ENCODE assay signal across 19 cellular contexts in genomic region chr20:257419-257818, GRCh38. TPM values are rescaled to one million over a fixed set of nuclear protein-coding genes. Genes with fewer than 3 reads are reported as not detected.
DNase-seq lines count a peak whose midpoint lies in the region; ATAC-seq, FAIRE-seq and TF ChIP-seq lines count a peak whose summit lies in the region.
"Had no signal": no experiment of that assay in that cellular context is flagged by ENCODE, and none has a peak within 500 bp of the region (broad histone marks: within the 10 kb centered on the region; RNA-seq: fewer than 3 reads in every experiment).

TSS of gene DEFB132 (plus strand) at chr20:257724. CDS start at chr20:257779, 55 bp downstream.

- no peak within 1 kb of the TSS for H3K4me3 ChIP-seq in right cardiac atrium (ENCODE audit: low read length)
- no peak within 1 kb of the TSS for H3K4me3 ChIP-seq in HepG2 (replicated peaks in 1 of 3; ENCODE audit: insufficient read depth in 1 of 3, low read depth in 2 of 3, low read length in 3 of 3)
- H3K4me3 ChIP-seq: PC-9 had no signal

- H3K4me1 Mint-ChIP-seq in T-helper 2 cell treated with Interferon-gamma antibody and Interleukin-4, amounts not matched to agents 5 μg/mL and 100 μg/mL, for 36 hours (ENCODE audit: low read depth) = peaks cover 13% of the 10 kb centered on the region
- no peaks in the 10 kb centered on the region for H3K4me1 Mint-ChIP-seq in WTC11

- H3K4me3 Mint-ChIP-seq in T-helper 2 cell treated with Interferon-gamma antibody and Interleukin-4, amounts not matched to agents 5 μg/mL and 100 μg/mL, for 36 hours = no peak within 1 kb of the TSS
- no peak within 1 kb of the TSS for H3K4me3 Mint-ChIP-seq in WTC11

- CTCF ChIA-PET in HepG2 (lab: Yijun Ruan, JAX; ENCODE audit: low intra/inter-chr PET ratio, low total read pairs) (no interaction called here), WTC11 (lab: Charles Lee) (interaction anchor here (2.0 to 2.7 kb wide), 3 partner anchors 9 to 73 kb away, joined by 5 to 12 read pairs (median 9); no protein-coding TSS in a partner anchor)

- H3K27ac ChIP-seq in right cardiac atrium (ENCODE audit: low read length) (no peak within 1 kb of the TSS), HepG2 (ENCODE audit: extremely low read length, insufficient read depth, low read length) (no peak within 1 kb of the TSS)
- H3K27ac ChIP-seq: PC-9 had no signal

- H3K27ac Mint-ChIP-seq in T-helper 2 cell treated with Interferon-gamma antibody and Interleukin-4, amounts not matched to agents 5 μg/mL and 100 μg/mL, for 36 hours = peak within 1 kb of the TSS; percentile 39
- H3K27ac Mint-ChIP-seq in WTC11 = no peak within 1 kb of the TSS

- POLR2A ChIA-PET in HepG2 (lab: Yijun Ruan, JAX) = interaction anchor here (1.0 kb wide), 1 partner anchor 9 kb away, joined by 3 read pairs; no protein-coding TSS in a partner anchor
- POLR2A ChIA-PET in WTC11 (lab: Charles Lee) = no interaction called here

- H3K9me3 ChIP-seq in right cardiac atrium (ENCODE audit: control insufficient read depth, low read length) (no peaks in the 10 kb centered on the region), HepG2 (ENCODE audit: low read length) (no peaks in the 10 kb centered on the region)

- no peak for TF ChIP-seq CTCF in HepG2 (CRISPR knock-in tag; IDR thresholded peaks at IDR 0.05)
- no peak for TF ChIP-seq CTCF in WTC11 (IDR thresholded peaks at IDR 0.05)

- no peaks in the 10 kb centered on the region for H3K9me3 Mint-ChIP-seq in T-helper 2 cell treated with Interferon-gamma antibody and Interleukin-4, amounts not matched to agents 5 μg/mL and 100 μg/mL, for 36 hours
- no peaks in the 10 kb centered on the region for H3K9me3 Mint-ChIP-seq in WTC11

- H2AFZ ChIP-seq in HepG2 (ENCODE audit: low read length) = no peak within 1 kb of the TSS
- H2AFZ ChIP-seq: PC-9 had no signal

- H3K9ac ChIP-seq in HepG2 (ENCODE audit: insufficient read depth, low read depth, low read length) = no peak within 1 kb of the TSS

- H3K27me3 ChIP-seq in right cardiac atrium (ENCODE audit: control insufficient read depth, insufficient read depth) (no peaks in the 10 kb centered on the region), HepG2 (ENCODE audit: control insufficient read depth in 1 of 2, insufficient read depth in 2 of 2, low read length in 2 of 2) (peaks cover 2 to 31% of the 10 kb centered on the region in 2 experiments; a peak in 4 of 5 replicates)

- WGBS in right cardiac atrium = 72% methylated on average over 7 of the region's 7 CpGs
- WGBS in HepG2 (ENCODE audit: low lambda C conversion rate) = 5% methylated on average over 7 of the region's 7 CpGs

- DNase-seq in T-helper 2 cell treated with Interferon-gamma antibody and Interleukin-4, amounts not matched to agents 5 μg/mL and 100 μg/mL, for 36 hours (ENCODE audit: low spot score) = no peak
- DNase-seq in T-helper 2 cell (no peak), left ventricle myocardium superior (no peak), right cardiac atrium (no peak), HepG2 (ENCODE audit: low spot score) (no peak), WTC11 (ENCODE audit: low spot score) (no peak), NCI-H2196 treated with DMSO at 0.1 percent for 48 hours (lab: John Stamatoyannopoulos, UW; ENCODE audit: unreplicated experiment) (no peak), NCI-H1092 (lab: John Stamatoyannopoulos, UW) (no peak)
- DNase-seq: C1 segment of cervical spinal cord, Caco-2, DMS53, MV-4-11, NCI-H1436, NCI-H2081 treated with DMSO at 0.1 percent for 48 hours, NCI-H345, NCI-H526 treated with DMSO at 0.1 percent for 48 hours, PC-9 had no signal

- ATAC-seq in left ventricle myocardium superior (peak; percentile 61), right cardiac atrium (no peak), HepG2 (no peak), WTC11 (no peak)

- intact Hi-C loops in left ventricle myocardium superior (cut with micrococcal nuclease) = no loop called here
- intact Hi-C loops in right cardiac atrium (cut with DNase I) = no loop called here
- intact Hi-C loops in HepG2 (cut with micrococcal nuclease; ENCODE audit: unreplicated experiment) = no loop called here

- no TSS peak for BruUV-seq in HepG2 (replicated peaks; lab: Mats Ljungman, UMichigan)

- H3K4me2 ChIP-seq in HepG2 (ENCODE audit: low read depth, low read length) = no peak within 1 kb of the TSS
- H3K4me2 ChIP-seq: PC-9 had no signal

- H3K4me1 ChIP-seq in right cardiac atrium (ENCODE audit: control insufficient read depth, insufficient read depth, low read length) (no peaks in the 10 kb centered on the region), HepG2 (ENCODE audit: insufficient read depth, low read length) (no peaks in the 10 kb centered on the region)

- no peak for TF ChIP-seq RAD21 in HepG2 (CRISPR knock-in tag; IDR thresholded peaks at IDR 0.05)

- in situ Hi-C loops in HepG2 (cut with HindIII; ENCODE audit: extremely low pct_ligation_motif_present, low pct_unique_long_range_greater_than_20kb) = no loop called here

- H3K36me3 Mint-ChIP-seq in T-helper 2 cell treated with Interferon-gamma antibody and Interleukin-4, amounts not matched to agents 5 μg/mL and 100 μg/mL, for 36 hours (ENCODE audit: low read depth) = no peaks in the 10 kb centered on the region
- H3K36me3 Mint-ChIP-seq in WTC11 = no peaks in the 10 kb centered on the region

- FAIRE-seq in HepG2 (lab: Jason Lieb, UNC) = no peak
- FAIRE-seq: H54 had no signal

- no peaks in the 10 kb centered on the region for H3K27me3 Mint-ChIP-seq in T-helper 2 cell treated with Interferon-gamma antibody and Interleukin-4, amounts not matched to agents 5 μg/mL and 100 μg/mL, for 36 hours (ENCODE audit: low read depth)
- H3K27me3 Mint-ChIP-seq in WTC11 (ENCODE audit: low read depth) = peaks cover 98% of the 10 kb centered on the region

- no peak for TF ChIP-seq POLR2A in HepG2 (IDR thresholded peaks at IDR 0.05; ENCODE audit: insufficient read depth in 1 of 2, low read depth in 2 of 2, low read length in 2 of 2)

- H4K20me1 ChIP-seq in HepG2 (ENCODE audit: insufficient read depth, low read length) = no peaks in the 10 kb centered on the region

- no peak for TF ChIP-seq EP300 in HepG2 (IDR thresholded peaks at IDR 0.05; ENCODE audit: low read depth in 2 of 2, low read length in 2 of 2)
- no peak for TF ChIP-seq EP300 in HepG2 (CRISPR knock-in tag; IDR thresholded peaks at IDR 0.05; ENCODE audit: borderline replicate concordance)

- H3K79me2 ChIP-seq in HepG2 (ENCODE audit: insufficient read depth, low read length) = no peaks in the 10 kb centered on the region

- H3K36me3 ChIP-seq in HepG2 (replicated peaks in 1 of 2; ENCODE audit: control insufficient read depth in 1 of 2, insufficient read depth in 2 of 2, low read length in 2 of 2) = no peaks in the 10 kb centered on the region

TF ChIP-seq in HepG2, 621 proteins besides CTCF, POLR2A, EP300 and RAD21:
- TF ChIP-seq KAT2B (IDR thresholded peaks at IDR 0.05; ENCODE audit: borderline replicate concordance, low read depth, low read length) (peak; percentile 80; the same call in 1 of the 2 replicates), KAT7 (CRISPR knock-in tag; IDR thresholded peaks at IDR 0.05; ENCODE audit: borderline replicate concordance) (no peak)

TF ChIP-seq in WTC11, 78 proteins besides CTCF, POLR2A, EP300 and RAD21 (continues in another document):
- TF ChIP-seq ZNF138 (CRISPR knock-in tag; conservative IDR thresholded peaks at IDR 0.05) (no peak), JAZF1 (CRISPR knock-in tag; IDR thresholded peaks at IDR 0.05) (no peak), JUN (CRISPR knock-in tag; IDR thresholded peaks at IDR 0.05) (no peak), ZMAT4 (CRISPR knock-in tag; IDR thresholded peaks at IDR 0.05) (no peak), NFE2L1 (CRISPR knock-in tag; IDR thresholded peaks at IDR 0.05) (no peak), MXD4 (CRISPR knock-in tag; IDR thresholded peaks at IDR 0.05; ENCODE audit: borderline replicate concordance) (no peak), CBFB (CRISPR knock-in tag; IDR thresholded peaks at IDR 0.05; ENCODE audit: low read depth) (no peak), SP1 (CRISPR knock-in tag; conservative IDR thresholded peaks at IDR 0.05) (no peak), GTF2I (CRISPR knock-in tag; conservative IDR thresholded peaks at IDR 0.05) (no peak), SMAD3 (CRISPR knock-in tag; IDR thresholded peaks at IDR 0.05; ENCODE audit: borderline replicate concordance) (no peak), OVOL2 (CRISPR knock-in tag; IDR thresholded peaks at IDR 0.05; ENCODE audit: borderline replicate concordance) (no peak), TP53 (CRISPR knock-in tag; IDR thresholded peaks at IDR 0.05) (no peak), ZNF671 (CRISPR knock-in tag; IDR thresholded peaks at IDR 0.05) (no peak)

RNA-seq across cellular contexts. Expression of gene DEFB132, which starts in this region (rescaled TPM):
- total RNA-seq in left ventricle myocardium superior (not detected), right cardiac atrium (not detected), HepG2 (2016; rRNA removed; fragmentation: Illumina TruSeq; extraction: Trizol) (not detected in 2 replicates), WTC11 (2021) (not detected in 3 replicates)
- polyA plus RNA-seq in right cardiac atrium (not detected), HepG2 (2011; rRNA removed) (not detected in 2 replicates)
- not detected in 2 replicates for total RNA-seq in HepG2 (2016; cell fraction: cytosol; rRNA removed; fragmentation: Illumina TruSeq; extraction: Trizol; ENCODE audit: low read depth)
- total RNA-seq in HepG2 (2016; cell fraction: insoluble cytoplasmic fraction; rRNA removed; fragmentation: Illumina TruSeq; extraction: Trizol) = not detected in 2 replicates
- total RNA-seq in HepG2 (2016; cell fraction: membrane; rRNA removed; fragmentation: Illumina TruSeq; extraction: Trizol) = not detected in 2 replicates
- not detected in 2 replicates for total RNA-seq in HepG2 (2016; cell fraction: nucleus; rRNA removed; fragmentation: Illumina TruSeq; extraction: Trizol)
- not detected in 2 replicates for polyA plus RNA-seq in HepG2 (2011; cell fraction: cytosol; rRNA removed)
- polyA plus RNA-seq in HepG2 (2011; cell fraction: nucleus; rRNA removed) = not detected in 2 replicates
- not detected in 2 replicates for polyA plus RNA-seq in HepG2 (2012)
- not detected in 2 replicates for polyA plus RNA-seq in HepG2 (2016; cell fraction: cytosol; fragmentation: Illumina TruSeq; extraction: Trizol; ENCODE audit: low read depth)
- not detected in 2 replicates for polyA plus RNA-seq in HepG2 (2016; cell fraction: insoluble cytoplasmic fraction; fragmentation: Illumina TruSeq; extraction: Trizol; ENCODE audit: low read depth)
- polyA plus RNA-seq in HepG2 (2016; cell fraction: membrane; fragmentation: Illumina TruSeq; extraction: Trizol; ENCODE audit: low read depth) = not detected in 2 replicates
- not detected in 2 replicates for polyA plus RNA-seq in HepG2 (2016; cell fraction: nucleus; fragmentation: Illumina TruSeq; extraction: Trizol; ENCODE audit: insufficient read depth, low read depth)
- not detected in 2 replicates for polyA minus RNA-seq in HepG2 (2011; rRNA and poly(A)+ RNA removed; ENCODE audit: low replicate concordance)
- not detected in 2 replicates for polyA minus RNA-seq in HepG2 (2011; cell fraction: cytosol; rRNA and poly(A)+ RNA removed)
- polyA minus RNA-seq in HepG2 (2011; cell fraction: nucleus; rRNA and poly(A)+ RNA removed) = not detected in 2 replicates
- total RNA-seq: A172, Caco-2, PC-9 had no signal

Comparison
In these comparisons a context has a peak if more than half of its experiments do, and no peak if none do; other contexts are left out.
1. Peak in ATAC-seq in left ventricle myocardium superior; RNA of the gene not detected or under 1 TPM.